Comparison of ENCODE assay signal across 8 cellular contexts in genomic region chr4:139015269-139015947, GRCh38. TPM values are rescaled to one million over a fixed set of nuclear protein-coding genes. Genes with fewer than 3 reads are reported as not detected.
DNase-seq lines count a peak whose midpoint lies in the region; ATAC-seq and TF ChIP-seq lines count a peak whose summit lies in the region.

A gene with protein sequence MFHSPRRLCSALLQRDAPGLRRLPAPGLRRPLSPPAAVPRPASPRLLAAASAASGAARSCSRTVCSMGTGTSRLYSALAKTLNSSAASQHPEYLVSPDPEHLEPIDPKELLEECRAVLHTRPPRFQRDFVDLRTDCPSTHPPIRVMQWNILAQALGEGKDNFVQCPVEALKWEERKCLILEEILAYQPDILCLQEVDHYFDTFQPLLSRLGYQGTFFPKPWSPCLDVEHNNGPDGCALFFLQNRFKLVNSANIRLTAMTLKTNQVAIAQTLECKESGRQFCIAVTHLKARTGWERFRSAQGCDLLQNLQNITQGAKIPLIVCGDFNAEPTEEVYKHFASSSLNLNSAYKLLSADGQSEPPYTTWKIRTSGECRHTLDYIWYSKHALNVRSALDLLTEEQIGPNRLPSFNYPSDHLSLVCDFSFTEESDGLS (plus strand): TSS chr4:139015781. CDS start chr4:139015982, 201 bp downstream.

- peaks cover 17% of the 10 kb centered on the region for H3K4me1 Mint-ChIP-seq in activated naive CD8-positive, alpha-beta T cell treated with anti-CD3 and anti-CD28 coated beads, Interleukin-2, amount 10 ng/mL, durations not matched to agents 7 days and 5 days

- H3K79me2 ChIP-seq in SU-DHL-6 (ENCODE audit: insufficient read depth, low read length), result peaks cover 42% of the 10 kb centered on the region

- peaks cover 6% of the 10 kb centered on the region for H3K36me3 Mint-ChIP-seq in activated naive CD8-positive, alpha-beta T cell treated with anti-CD3 and anti-CD28 coated beads, Interleukin-2, amount 10 ng/mL, durations not matched to agents 7 days and 5 days

- TF ChIP-seq POLR2A in ovary (IDR thresholded peaks at IDR 0.05), result no peak
- TF ChIP-seq POLR2A in thyroid gland (IDR thresholded peaks at IDR 0.05), result peak; percentile 82 to 99

- no peaks in the 10 kb centered on the region for H3K9me2 ChIP-seq in SU-DHL-6 (replicated peaks; ENCODE audit: insufficient read depth, low read length)

- peak within 1 kb of the TSS; percentile 91 for H3K4me3 Mint-ChIP-seq in activated naive CD8-positive, alpha-beta T cell treated with anti-CD3 and anti-CD28 coated beads, Interleukin-2, amount 10 ng/mL, durations not matched to agents 7 days and 5 days

- H3K36me3 ChIP-seq in SU-DHL-6 (ENCODE audit: low read length) (no peaks in the 10 kb centered on the region), ovary (no peaks in the 10 kb centered on the region), thyroid gland (no peaks in the 10 kb centered on the region)

- peak within 1 kb of the TSS; percentile 63 for H3K4me2 ChIP-seq in SU-DHL-6 (ENCODE audit: low read depth, low read length, poor library complexity, severe bottlenecking)

- TF ChIP-seq CTCF in GM12875 (IDR thresholded peaks at IDR 0.05; ENCODE audit: borderline replicate concordance, insufficient read depth, low read depth, low read length) (0 out of 2 replicates have a peak, but pooled peaks have one; percentile 23), SU-DHL-6 (IDR thresholded peaks at IDR 0.05; ENCODE audit: insufficient read depth, low read length, poor library complexity, severe bottlenecking) (no peak), ovary (IDR thresholded peaks at IDR 0.05) (peak; percentile 7 to 60 (median 45)), thyroid gland (IDR thresholded peaks at IDR 0.05) (peak in 4 of 6 experiments; percentile 16 to 42 (median 32))

- H2AFZ ChIP-seq in SU-DHL-6 (ENCODE audit: low read depth, low read length, severe bottlenecking), result peak within 1 kb of the TSS; percentile 82

- DNase-seq in NCI-H1417 (lab: John Stamatoyannopoulos, UW), result peak; percentile 73 to 96 (median 93)
- DNase-seq in activated naive CD8-positive, alpha-beta T cell treated with anti-CD3 and anti-CD28 coated beads, Interleukin-2, amount 10 ng/mL, durations not matched to agents 7 days and 5 days, result peak; percentile 90
- peak; percentile 74 to 95 (median 88) for DNase-seq in head of caudate nucleus
- DNase-seq in ovary, result peak; percentile 82 to 88 (median 86)
- peak; percentile 94 to 95 for DNase-seq in thyroid gland

- H3F3A ChIP-seq in SU-DHL-6 (ENCODE audit: insufficient read depth), result 0 out of 2 replicates have a peak, but pooled peaks cover 4% of the 10 kb centered on the region

- H3K4me1 ChIP-seq in ovary (ENCODE audit: insufficient read depth) (peaks cover 2% of the 10 kb centered on the region), thyroid gland (peaks cover 3 to 18% of the 10 kb centered on the region in 2 donors)

- no peaks in the 10 kb centered on the region for H3K9me3 ChIP-seq in SU-DHL-6 (ENCODE audit: insufficient read depth, low read length)
- no peaks in the 10 kb centered on the region for H3K9me3 ChIP-seq in ovary
- H3K9me3 ChIP-seq in thyroid gland, result no peaks in the 10 kb centered on the region

- H4K20me1 ChIP-seq in SU-DHL-6 (ENCODE audit: low read depth, low read length), result no peaks in the 10 kb centered on the region

- H3K27ac Mint-ChIP-seq in activated naive CD8-positive, alpha-beta T cell treated with anti-CD3 and anti-CD28 coated beads, Interleukin-2, amount 10 ng/mL, durations not matched to agents 7 days and 5 days, result peak within 1 kb of the TSS; percentile 87

- no peaks in the 10 kb centered on the region for H3K27me3 Mint-ChIP-seq in activated naive CD8-positive, alpha-beta T cell treated with anti-CD3 and anti-CD28 coated beads, Interleukin-2, amount 10 ng/mL, durations not matched to agents 7 days and 5 days

- H3K9me3 Mint-ChIP-seq in activated naive CD8-positive, alpha-beta T cell treated with anti-CD3 and anti-CD28 coated beads, Interleukin-2, amount 10 ng/mL, durations not matched to agents 7 days and 5 days, result no peaks in the 10 kb centered on the region

- no peak for TF ChIP-seq EP300 in ovary (IDR thresholded peaks at IDR 0.05)

- H3K27me3 ChIP-seq in SU-DHL-6 (ENCODE audit: low read length), result no peaks in the 10 kb centered on the region
- no peaks in the 10 kb centered on the region for H3K27me3 ChIP-seq in ovary
- no peaks in the 10 kb centered on the region for H3K27me3 ChIP-seq in thyroid gland

- intact Hi-C loops in head of caudate nucleus (cut with DNase I) (no loop called here), ovary (cut with DNase I) (no loop called here), thyroid gland (cut with DNase I) (loop anchor here (5.0 kb wide), 1 partner anchor 162 kb away; the partner anchor contains the start of gene ELF2)

- H3K4me3 ChIP-seq in GM12875 (ENCODE audit: low read depth, low read length) (peak within 1 kb of the TSS; percentile 90), SU-DHL-6 (ENCODE audit: insufficient read depth, low read length, poor library complexity, severe bottlenecking) (peak within 1 kb of the TSS; percentile 88), ovary (peak within 1 kb of the TSS; percentile 40), thyroid gland (replicated peaks in 1 of 3) (peak within 1 kb of the TSS; percentile 19 to 75 (median 62))

- H3K27ac ChIP-seq in SU-DHL-6 (ENCODE audit: low read depth, low read length), result peak within 1 kb of the TSS; percentile 76
- H3K27ac ChIP-seq in ovary, result peak within 1 kb of the TSS; percentile 78 to 84
- peak within 1 kb of the TSS; percentile 88 to 97 (median 94) for H3K27ac ChIP-seq in thyroid gland

- ATAC-seq in HG02763 (IDR thresholded peaks at IDR 0.05; ENCODE audit: unreplicated experiment), result peak; percentile 95
- ATAC-seq in activated naive CD8-positive, alpha-beta T cell treated with anti-CD3 and anti-CD28 coated beads, Interleukin-2, amount 10 ng/mL, durations not matched to agents 7 days and 5 days (ENCODE audit: low read depth), result peak; percentile 97

- 0 to 1% (median 1%) methylated on average over 53 to 62 of the region's 62 CpGs for WGBS in ovary, 3 donors
- 1 to 2% methylated on average over 28 to 47 of the region's 62 CpGs for WGBS in thyroid gland, 2 donors

- H3K9ac ChIP-seq in SU-DHL-6 (ENCODE audit: low read length), result peak within 1 kb of the TSS; percentile 79

- POLR2A ChIA-PET in activated naive CD8-positive, alpha-beta T cell treated with anti-CD3 and anti-CD28 coated beads, Interleukin-2, amount 10 ng/mL, durations not matched to agents 7 days and 5 days (lab: Charles Lee), result interaction anchor here (0.6 to 2.5 kb wide), 9 partner anchors 9 to 542 kb away, joined by 3 to 11 read pairs (median 4); partner anchors contain the start of gene ELF2

RNA-seq across cellular contexts. Expression of the gene that starts here (rescaled TPM):
- 1 to 10 TPM; 4.7 to 5.9 TPM for total RNA-seq in activated naive CD8-positive, alpha-beta T cell treated with anti-CD3 and anti-CD28 coated beads, Interleukin-2, amount 10 ng/mL, durations not matched to agents 7 days and 5 days
- 1 to 10 TPM in 6 of 7 donors, under 1 TPM in 1; 0.97 to 5.9 (median 1.8) TPM for total RNA-seq in ovary
- polyA plus RNA-seq in ovary, result 1 to 10 TPM in 1 of 2 donors, under 1 TPM in 1; 0.54 to 2.5 TPM
- 10 to 100 TPM in 1 of 4 donors, 1 to 10 TPM in 3; 4.0 to 11.5 (median 6.6) TPM for total RNA-seq in thyroid gland

Comparison
In these comparisons a context has a peak if more than half of its experiments do, and no peak if none do; other contexts are left out.
1. Peak in every context shown above with its lines: DNase-seq, ATAC-seq, H3K4me3 ChIP-seq and H3K27ac ChIP-seq.
2. H3K4me3 ChIP-seq: peak in every context shown above with its lines; median percentile 90 in GM12875; 88 in SU-DHL-6; 62 in thyroid gland; 40 in ovary.